ENCODE assay signal across 1 cellular context in genomic region chr2:219402665-219403515, GRCh38.
TF ChIP-seq lines count a peak whose summit lies in the region.

No MANE protein-coding gene starts in this region.

TF ChIP-seq in SK-N-SH, 30 proteins besides CTCF, POLR2A, EP300 and RAD21 (continued from another document):
- TF ChIP-seq REST (IDR thresholded peaks at IDR 0.05; ENCODE audit: low read depth, low read length) (no peak), RFX5 (IDR thresholded peaks at IDR 0.05; ENCODE audit: low read length) (no peak), RXRA (IDR thresholded peaks at IDR 0.05; ENCODE audit: borderline replicate concordance, low read depth) (no peak)
